Comparison of ENCODE assay signal across 9 cellular contexts in genomic region chr15:66619152-66619903, GRCh38. TPM values are rescaled to one million over a fixed set of nuclear protein-coding genes. Genes with fewer than 3 reads are reported as not detected.
A peak's percentile ranks its signal among the peaks of the same experiment; 100 is the strongest.
DNase-seq lines count a peak whose midpoint lies in the region; ATAC-seq and TF ChIP-seq lines count a peak whose summit lies in the region.
"Had no signal": no experiment of that assay in that cellular context is flagged by ENCODE, and none has a peak within 500 bp of the region (broad histone marks: within the 10 kb centered on the region; RNA-seq: fewer than 3 reads in every experiment).

No MANE protein-coding gene starts in this region.

- peak; percentile 70 for ATAC-seq in stimulated activated naive CD8-positive, alpha-beta T cell treated with anti-CD3 and anti-CD28 coated beads, Interleukin-15, amount 100 ng/mL, for 72 hours
- no peak for ATAC-seq in HG02623 (IDR thresholded peaks at IDR 0.05; ENCODE audit: unreplicated experiment)

- H3K27ac Mint-ChIP-seq in endodermal cell, result peak overlapping the region; percentile 64
- H3K27ac Mint-ChIP-seq in stimulated activated naive CD8-positive, alpha-beta T cell treated with anti-CD3 and anti-CD28 coated beads, Interleukin-15, amount 100 ng/mL, for 72 hours, result no peak overlapping the region

- H3K27ac ChIP-seq in endodermal cell (ENCODE audit: low read depth, low read length), result no peak overlapping the region
- H3K27ac ChIP-seq in mesenchymal stem cell (ENCODE audit: low read length, poor library complexity, severe bottlenecking), result no peak overlapping the region

- H2AFZ ChIP-seq in mesenchymal stem cell (ENCODE audit: low read depth, low read length), result peak overlapping the region; percentile 18

- H3K27me3 ChIP-seq in endodermal cell (ENCODE audit: control insufficient read depth, insufficient read depth, low read length, poor library complexity, severe bottlenecking) (no peaks in the 10 kb centered on the region), mesenchymal stem cell (ENCODE audit: control insufficient read depth in 1 of 2, insufficient read depth in 1 of 2, low read length in 2 of 2) (peaks cover 0 to 2% of the 10 kb centered on the region in 2 experiments)

- H3K9me3 ChIP-seq in endodermal cell (ENCODE audit: control insufficient read depth, low read length) (no peaks in the 10 kb centered on the region), mesenchymal stem cell (ENCODE audit: control insufficient read depth, low read length) (no peaks in the 10 kb centered on the region)

- TF ChIP-seq CTCF in endodermal cell (conservative IDR thresholded peaks at IDR 0.05), result peak; percentile 93

- peak overlapping the region in 1 of 2 experiments; percentile 51 for H3K23ac ChIP-seq in mesenchymal stem cell (ENCODE audit: low read length in 2 of 2)

- H3K36me3 Mint-ChIP-seq in endodermal cell (ENCODE audit: low read depth), result no peaks in the 10 kb centered on the region

- H3K4me2 ChIP-seq in mesenchymal stem cell (ENCODE audit: low read length, poor library complexity, severe bottlenecking), result no peak overlapping the region

- no peak overlapping the region for H3K4me3 Mint-ChIP-seq in endodermal cell
- H3K4me3 Mint-ChIP-seq in stimulated activated naive CD8-positive, alpha-beta T cell treated with anti-CD3 and anti-CD28 coated beads, Interleukin-15, amount 100 ng/mL, for 72 hours, result no peak overlapping the region

- peak overlapping the region; percentile 67 for H4K91ac ChIP-seq in mesenchymal stem cell (ENCODE audit: low read length)

- peak overlapping the region; percentile 65 to 67 for H2BK12ac ChIP-seq in mesenchymal stem cell (ENCODE audit: low read length in 2 of 2)

- H2AK5ac ChIP-seq in mesenchymal stem cell (ENCODE audit: low read length, severe bottlenecking), result no peak overlapping the region

- peaks cover 41% of the 10 kb centered on the region for H3K4me1 Mint-ChIP-seq in endodermal cell
- H3K4me1 Mint-ChIP-seq in stimulated activated naive CD8-positive, alpha-beta T cell treated with anti-CD3 and anti-CD28 coated beads, Interleukin-15, amount 100 ng/mL, for 72 hours, result no peaks in the 10 kb centered on the region

- 30 to 43% methylated on average over 6 to 17 of the region's 17 CpGs for WGBS in endodermal cell (ENCODE audit: insufficient coverage in 1 of 2, insufficient read length in 1 of 2), 2 experiments
- WGBS in mesenchymal stem cell, result 28% methylated on average over 17 of the region's 17 CpGs

- H3K14ac ChIP-seq in mesenchymal stem cell (ENCODE audit: low read length in 2 of 2), result no peak overlapping the region

- H3K79me1 ChIP-seq in mesenchymal stem cell (replicated peaks; ENCODE audit: low read length, poor library complexity, severe bottlenecking), result no peaks in the 10 kb centered on the region

- H4K8ac ChIP-seq in mesenchymal stem cell (ENCODE audit: low read length), result peak overlapping the region; percentile 9

- H3K36me3 ChIP-seq in endodermal cell (ENCODE audit: control insufficient read depth, insufficient read depth, low read length) (no peaks in the 10 kb centered on the region), mesenchymal stem cell (ENCODE audit: control insufficient read depth in 1 of 2, insufficient read depth in 2 of 2, low read depth in 1 of 2, low read length in 2 of 2) (no peaks in the 10 kb centered on the region)

- no peaks in the 10 kb centered on the region for H3K9me3 Mint-ChIP-seq in endodermal cell
- no peaks in the 10 kb centered on the region for H3K9me3 Mint-ChIP-seq in stimulated activated naive CD8-positive, alpha-beta T cell treated with anti-CD3 and anti-CD28 coated beads, Interleukin-15, amount 100 ng/mL, for 72 hours

- H3K4ac ChIP-seq in mesenchymal stem cell (ENCODE audit: low read depth in 1 of 2, low read length in 2 of 2), result peak overlapping the region in 1 of 2 experiments; percentile 6

- peak; percentile 21 to 24 for DNase-seq in SHP77 (lab: John Stamatoyannopoulos, UW)
- no peak for DNase-seq in SHP77 treated with DMSO at 0.1 percent for 48 hours (lab: John Stamatoyannopoulos, UW)
- DNase-seq in NCI-H146 (lab: John Stamatoyannopoulos, UW), result peak; percentile 37
- DNase-seq in activated CD4-positive, alpha-beta T cell treated with anti-CD3 and anti-CD28 coated beads for 48 hours, result peak; percentile 67
- DNase-seq in endodermal cell, result peak; percentile 95
- peak; percentile 76 for DNase-seq in mesenchymal stem cell
- DNase-seq in stimulated activated naive CD8-positive, alpha-beta T cell treated with anti-CD3 and anti-CD28 coated beads, Interleukin-15, amount 100 ng/mL, for 72 hours, result peak; percentile 20 to 33

- peak overlapping the region; percentile 3 to 44 for H3K18ac ChIP-seq in mesenchymal stem cell (ENCODE audit: low read depth in 1 of 2, low read length in 2 of 2)

- peak overlapping the region; percentile 54 for H2BK120ac ChIP-seq in mesenchymal stem cell (ENCODE audit: low read depth, low read length)

- H2BK5ac ChIP-seq in mesenchymal stem cell (ENCODE audit: low read depth, low read length, poor library complexity, severe bottlenecking), result no peak overlapping the region

- peak overlapping the region; percentile 66 for H2BK15ac ChIP-seq in mesenchymal stem cell (ENCODE audit: low read depth, poor library complexity, severe bottlenecking)

- H3K4me3 ChIP-seq in endodermal cell (ENCODE audit: low read length), result no peak overlapping the region
- H3K4me3 ChIP-seq in mesenchymal stem cell (ENCODE audit: insufficient read depth in 1 of 2, low read depth in 1 of 2, low read length in 2 of 2), result no peak overlapping the region

- H3K4me1 ChIP-seq in endodermal cell (ENCODE audit: control insufficient read depth, insufficient read depth, low read length) (peaks cover 21% of the 10 kb centered on the region), mesenchymal stem cell (ENCODE audit: control insufficient read depth, insufficient read depth, low read depth, low read length) (peaks cover 23% of the 10 kb centered on the region)

- H3K9ac ChIP-seq in endodermal cell (ENCODE audit: extremely low read depth, low read length, poor library complexity, severe bottlenecking) (no peak overlapping the region), mesenchymal stem cell (ENCODE audit: low read length) (no peak overlapping the region)

- H3K27me3 Mint-ChIP-seq in endodermal cell (ENCODE audit: insufficient read depth), result no peaks in the 10 kb centered on the region
- H3K27me3 Mint-ChIP-seq in stimulated activated naive CD8-positive, alpha-beta T cell treated with anti-CD3 and anti-CD28 coated beads, Interleukin-15, amount 100 ng/mL, for 72 hours, result peaks cover 34% of the 10 kb centered on the region

RNA-seq across cellular contexts. Expression of gene LCTL, which starts 53.5 kb away (rescaled TPM):
- total RNA-seq in endodermal cell, result under 1 TPM; 0.51 to 0.77 TPM
- 2.2 TPM for polyA plus RNA-seq in endodermal cell (2013, experiment 1 of 2)
- polyA plus RNA-seq in endodermal cell (2013, experiment 2 of 2), result 4.4 TPM
- 1.5 TPM for polyA plus RNA-seq in mesenchymal stem cell (2013, experiment 1 of 2)
- polyA plus RNA-seq in mesenchymal stem cell (2013, experiment 2 of 2), result 1.2 TPM
- total RNA-seq: mononuclear cell had no signal
